Comparison of ENCODE assay signal across 8 cellular contexts in the genomic region with DNA sequence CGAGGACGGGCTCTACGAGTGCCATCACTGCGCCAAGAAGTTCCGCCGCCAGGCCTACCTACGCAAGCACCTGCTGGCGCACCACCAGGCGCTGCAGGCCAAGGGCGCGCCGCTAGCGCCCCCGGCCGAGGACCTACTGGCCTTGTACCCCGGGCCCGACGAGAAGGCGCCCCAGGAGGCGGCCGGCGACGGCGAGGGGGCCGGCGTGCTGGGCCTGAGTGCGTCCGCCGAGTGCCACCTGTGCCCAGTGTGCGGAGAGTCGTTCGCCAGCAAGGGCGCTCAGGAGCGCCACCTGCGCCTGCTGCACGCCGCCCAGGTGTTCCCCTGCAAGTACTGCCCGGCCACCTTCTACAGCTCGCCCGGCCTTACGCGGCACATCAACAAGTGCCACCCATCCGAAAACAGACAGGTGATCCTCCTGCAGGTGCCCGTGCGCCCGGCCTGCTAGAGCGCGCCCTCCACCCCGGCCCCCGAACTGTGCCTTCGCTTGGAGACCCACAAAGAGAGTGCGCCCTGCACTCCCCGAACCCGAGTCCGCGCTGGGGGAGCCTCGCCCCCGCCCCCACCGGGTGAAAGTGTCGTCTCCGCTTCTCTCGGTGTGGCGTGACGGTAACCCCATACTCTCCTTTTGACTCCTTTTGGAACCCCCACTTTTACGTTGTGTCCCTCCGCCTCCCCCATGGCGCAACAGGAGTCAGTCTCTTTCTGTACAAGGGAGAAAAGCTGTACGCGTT. TPM values are rescaled to one million over a fixed set of nuclear protein-coding genes. Genes with fewer than 3 reads are reported as not detected.
DNase-seq lines count a peak whose midpoint lies in the region; ATAC-seq and TF ChIP-seq lines count a peak whose summit lies in the region.

No MANE protein-coding gene starts in this region.

- no peak overlapping the region for H3K9ac ChIP-seq in SU-DHL-6 (ENCODE audit: low read length)

- H3K4me1 Mint-ChIP-seq in stimulated activated naive B cell treated with anti-CD40 and anti-IgM and Interleukin-4, amounts not matched to agents 10 μg/mL and 1 μg/mL and 100 μg/mL, for 72 hours, result peaks cover 17 to 25% of the 10 kb centered on the region in 2 donors

- peak overlapping the region; percentile 74 to 76 for H3K4me3 Mint-ChIP-seq in stimulated activated naive B cell treated with anti-CD40 and anti-IgM and Interleukin-4, amounts not matched to agents 10 μg/mL and 1 μg/mL and 100 μg/mL, for 72 hours

- H3K27ac ChIP-seq in cardiac muscle cell, result no peak overlapping the region
- no peak overlapping the region for H3K27ac ChIP-seq in right atrium auricular region
- H3K27ac ChIP-seq in SU-DHL-6 (ENCODE audit: low read depth, low read length), result no peak overlapping the region

- H3K27ac Mint-ChIP-seq in stimulated activated naive B cell treated with anti-CD40 and anti-IgM and Interleukin-4, amounts not matched to agents 10 μg/mL and 1 μg/mL and 100 μg/mL, for 72 hours, result peak overlapping the region; percentile 85

- H3K36me3 Mint-ChIP-seq in stimulated activated naive B cell treated with anti-CD40 and anti-IgM and Interleukin-4, amounts not matched to agents 10 μg/mL and 1 μg/mL and 100 μg/mL, for 72 hours, result peaks cover 3% of the 10 kb centered on the region in 2 donors

- H3K79me2 ChIP-seq in SU-DHL-6 (ENCODE audit: insufficient read depth, low read length), result no peaks in the 10 kb centered on the region

- H3K36me3 ChIP-seq in cardiac muscle cell (no peaks in the 10 kb centered on the region), right atrium auricular region (no peaks in the 10 kb centered on the region), SU-DHL-6 (ENCODE audit: low read length) (no peaks in the 10 kb centered on the region)

- H3K9me2 ChIP-seq in SU-DHL-6 (replicated peaks; ENCODE audit: insufficient read depth, low read length), result no peaks in the 10 kb centered on the region

- H3K9me3 Mint-ChIP-seq in stimulated activated naive B cell treated with anti-CD40 and anti-IgM and Interleukin-4, amounts not matched to agents 10 μg/mL and 1 μg/mL and 100 μg/mL, for 72 hours, result no peaks in the 10 kb centered on the region

- peak in 1 of 2 donors; percentile 5 for DNase-seq in cardiac muscle cell (ENCODE audit: low read depth in 1 of 2, low spot score in 1 of 2)
- DNase-seq in right atrium auricular region (ENCODE audit: low spot score), result no peak
- DNase-seq in head of caudate nucleus, result peak in 37 of 42 donors; percentile 23 to 79 (median 56)
- DNase-seq in stimulated activated naive B cell treated with anti-CD40 and anti-IgM and Interleukin-4, amounts not matched to agents 10 μg/mL and 1 μg/mL and 100 μg/mL, for 72 hours, result no peak
- DNase-seq in 8988T, result no peak

- peaks cover 67 to 69% of the 10 kb centered on the region in 2 donors for H3K27me3 Mint-ChIP-seq in stimulated activated naive B cell treated with anti-CD40 and anti-IgM and Interleukin-4, amounts not matched to agents 10 μg/mL and 1 μg/mL and 100 μg/mL, for 72 hours

- peak overlapping the region; percentile 55 for H3K4me2 ChIP-seq in SU-DHL-6 (ENCODE audit: low read depth, low read length, poor library complexity, severe bottlenecking)

- H3F3A ChIP-seq in SU-DHL-6 (ENCODE audit: insufficient read depth), result peaks cover 3% of the 10 kb centered on the region; the same call in 1 of the 2 replicates

- H4K20me1 ChIP-seq in SU-DHL-6 (ENCODE audit: low read depth, low read length), result no peaks in the 10 kb centered on the region; the same call in 1 of the 2 replicates

- ATAC-seq in stimulated activated naive B cell treated with anti-CD40 and anti-IgM and Interleukin-4, amounts not matched to agents 10 μg/mL and 1 μg/mL and 100 μg/mL, for 72 hours (replicated peaks), result peak; percentile 35 to 41
- ATAC-seq in GM21423 (IDR thresholded peaks at IDR 0.05; ENCODE audit: unreplicated experiment) (no peak), HG03108 (IDR thresholded peaks at IDR 0.05; ENCODE audit: unreplicated experiment) (no peak)

- H3K27me3 ChIP-seq in cardiac muscle cell (peaks cover 100% of the 10 kb centered on the region), right atrium auricular region (peaks cover 36 to 54% of the 10 kb centered on the region in 2 donors), SU-DHL-6 (ENCODE audit: low read length) (no peaks in the 10 kb centered on the region)

- intact Hi-C loops in head of caudate nucleus (cut with DNase I), result loop anchor here (2.0 to 10.0 kb wide), 2 partner anchors 41 to 85 kb away; no protein-coding TSS in a partner anchor

- H3K9me3 ChIP-seq in cardiac muscle cell (ENCODE audit: low read depth) (no peaks in the 10 kb centered on the region), right atrium auricular region (no peaks in the 10 kb centered on the region), SU-DHL-6 (ENCODE audit: insufficient read depth, low read length) (no peaks in the 10 kb centered on the region)

- no peak overlapping the region for H2AFZ ChIP-seq in SU-DHL-6 (ENCODE audit: low read depth, low read length, severe bottlenecking)

- H3K4me1 ChIP-seq in cardiac muscle cell (ENCODE audit: low read depth), result no peaks in the 10 kb centered on the region
- H3K4me1 ChIP-seq in right atrium auricular region, result peaks cover 0 to 28% of the 10 kb centered on the region in 2 donors

- H3K4me3 ChIP-seq in cardiac muscle cell, result peak overlapping the region; percentile 30
- H3K4me3 ChIP-seq in right atrium auricular region, result peak overlapping the region in 1 of 2 donors; percentile 39
- peak overlapping the region; percentile 44 for H3K4me3 ChIP-seq in SU-DHL-6 (ENCODE audit: insufficient read depth, low read length, poor library complexity, severe bottlenecking)

- TF ChIP-seq CTCF in cardiac muscle cell (IDR thresholded peaks at IDR 0.05; ENCODE audit: low read depth, low read length) (no peak), right atrium auricular region (IDR thresholded peaks at IDR 0.05) (no peak), SU-DHL-6 (IDR thresholded peaks at IDR 0.05; ENCODE audit: insufficient read depth, low read length, poor library complexity, severe bottlenecking) (no peak)

RNA-seq across cellular contexts. Expression of a gene that starts 1.6 kb away (rescaled TPM):
- total RNA-seq in cardiac muscle cell, result not detected in 2 replicates
- polyA plus RNA-seq in cardiac muscle cell, result not detected in 2 replicates
- total RNA-seq in right atrium auricular region, result not detected

Comparison
In these comparisons a context has a peak if more than half of its experiments do, and no peak if none do; other contexts are left out.
1. DNase-seq: peak in head of caudate nucleus (37 of 42); none in right atrium auricular region (single experiment), stimulated activated naive B cell treated with anti-CD40 and anti-IgM and Interleukin-4, amounts not matched to agents 10 μg/mL and 1 μg/mL and 100 μg/mL, for 72 hours (single experiment) and 8988T (single experiment).
2. ATAC-seq: peak in stimulated activated naive B cell treated with anti-CD40 and anti-IgM and Interleukin-4, amounts not matched to agents 10 μg/mL and 1 μg/mL and 100 μg/mL, for 72 hours (2 of 2); none in GM21423 (single experiment) and HG03108 (single experiment).